In genomic region chr13:94332360-94333040, GRCh38 we compare ENCODE assay signal across 16 cellular contexts.
"Had no signal": no experiment of that assay in that cellular context is flagged by ENCODE, and none has a peak within 500 bp of the region (broad histone marks: within the 10 kb centered on the region; RNA-seq: fewer than 3 reads in every experiment).

No MANE protein-coding gene starts in this region.

- ATAC-seq: activated naive CD8-positive, alpha-beta T cell treated with anti-CD3 and anti-CD28 coated beads, Interleukin-2, amount 50 U/mL, for 24 hours had no signal

- H3K27ac Mint-ChIP-seq: activated naive CD8-positive, alpha-beta T cell treated with anti-CD3 and anti-CD28 coated beads, Interleukin-2, amount 50 U/mL, for 24 hours; neural progenitor cell had no signal

- H3K9me3 ChIP-seq: esophagus squamous epithelium had no signal

- H3K4me3 ChIP-seq: cardiac muscle cell, coronary artery, esophagus squamous epithelium, neural progenitor cell had no signal

- H3K36me3 ChIP-seq: cardiac muscle cell, esophagus squamous epithelium, neural progenitor cell had no signal

- H3K27ac ChIP-seq: cardiac muscle cell, neural progenitor cell had no signal

- H3K36me3 Mint-ChIP-seq: neural progenitor cell had no signal

- DNase-seq: activated CD4-positive, alpha-beta T cell treated with anti-CD3 and anti-CD28 coated beads, Interleukin-2, amount 50 U/mL, for 4 hours; activated CD4-positive, CD25-positive, alpha-beta regulatory T cell treated with anti-CD3 and anti-CD28 coated beads, Interleukin-2, amount 50 U/mL, for 72 hours; activated naive CD4-positive, alpha-beta T cell; activated naive CD8-positive, alpha-beta T cell treated with anti-CD3 and anti-CD28 coated beads, Interleukin-2, amount 50 U/mL, for 24 hours; activated T-cell treated with anti-CD3 and anti-CD28 coated beads for 4 hours; effector CD4-positive, alpha-beta T cell; esophagus squamous epithelium; foreskin melanocyte; stimulated activated CD4-positive, alpha-beta T cell treated with anti-CD3 and anti-CD28 coated beads, Interleukin-15, amount 100 ng/mL, for 24 hours; stimulated activated CD4-positive, alpha-beta T cell treated with anti-CD3 and anti-CD28 coated beads, Interleukin-4, amount 100 ng/mL, for 24 hours; stimulated activated naive CD4-positive, alpha-beta T cell; T-helper 9 cell; trophoblast cell had no signal

- H3K9me3 Mint-ChIP-seq: neural progenitor cell had no signal

- H3K27me3 ChIP-seq: cardiac muscle cell, esophagus squamous epithelium, neural progenitor cell had no signal

- H3K4me3 Mint-ChIP-seq: activated naive CD8-positive, alpha-beta T cell treated with anti-CD3 and anti-CD28 coated beads, Interleukin-2, amount 50 U/mL, for 24 hours; neural progenitor cell had no signal
